ENCODE assay signal across 1 cellular context in genomic region chr4:105527081-105527480, GRCh38.
TF ChIP-seq lines count a peak whose summit lies in the region.

No MANE protein-coding gene starts in this region.

TF ChIP-seq in K562, 482 proteins besides CTCF, POLR2A, EP300 and RAD21:
- TF ChIP-seq MCM2 (IDR thresholded peaks at IDR 0.05; ENCODE audit: low read depth) = no peak
- no peak for TF ChIP-seq ZNF740 (CRISPR knock-in tag; IDR thresholded peaks at IDR 0.05)
- no peak for TF ChIP-seq ZNF740 (tag; IDR thresholded peaks at IDR 0.05)
- no peak for TF ChIP-seq RFX7 (CRISPR knock-in tag; IDR thresholded peaks at IDR 0.05)
- TF ChIP-seq XRCC5 (IDR thresholded peaks at IDR 0.05; ENCODE audit: low read depth, low read length) = no peak
- TF ChIP-seq NR0B1 (IDR thresholded peaks at IDR 0.05; ENCODE audit: partially characterized antibody) = no peak
- TF ChIP-seq EGR1 (conservative IDR thresholded peaks at IDR 0.05) = no peak
- no peak for TF ChIP-seq PREB (CRISPR knock-in tag; IDR thresholded peaks at IDR 0.05)
- no peak for TF ChIP-seq E2F5 (CRISPR knock-in tag; IDR thresholded peaks at IDR 0.05)
- no peak for TF ChIP-seq ILF3 (IDR thresholded peaks at IDR 0.05; ENCODE audit: borderline replicate concordance)
- TF ChIP-seq FOS (IDR thresholded peaks at IDR 0.05; ENCODE audit: extremely low read depth, insufficient read length) = no peak
- no peak for TF ChIP-seq POLR2G (IDR thresholded peaks at IDR 0.05; ENCODE audit: low read depth, low read length)
- no peak for TF ChIP-seq BCOR (IDR thresholded peaks at IDR 0.05)
- no peak for TF ChIP-seq TAF7 (tag; IDR thresholded peaks at IDR 0.05)
- no peak for TF ChIP-seq SAP30 (IDR thresholded peaks at IDR 0.05; ENCODE audit: borderline replicate concordance, insufficient read depth, low read depth, low read length, poor library complexity, severe bottlenecking)
- TF ChIP-seq RFX1 (IDR thresholded peaks at IDR 0.05) = no peak
- no peak for TF ChIP-seq MLLT1 (IDR thresholded peaks at IDR 0.05)
- TF ChIP-seq SIN3B (IDR thresholded peaks at IDR 0.05; ENCODE audit: low read depth) = no peak
- no peak for TF ChIP-seq NKRF (IDR thresholded peaks at IDR 0.05; ENCODE audit: borderline replicate concordance)
